ENCODE assay signal across 12 cellular contexts in the genomic region with DNA sequence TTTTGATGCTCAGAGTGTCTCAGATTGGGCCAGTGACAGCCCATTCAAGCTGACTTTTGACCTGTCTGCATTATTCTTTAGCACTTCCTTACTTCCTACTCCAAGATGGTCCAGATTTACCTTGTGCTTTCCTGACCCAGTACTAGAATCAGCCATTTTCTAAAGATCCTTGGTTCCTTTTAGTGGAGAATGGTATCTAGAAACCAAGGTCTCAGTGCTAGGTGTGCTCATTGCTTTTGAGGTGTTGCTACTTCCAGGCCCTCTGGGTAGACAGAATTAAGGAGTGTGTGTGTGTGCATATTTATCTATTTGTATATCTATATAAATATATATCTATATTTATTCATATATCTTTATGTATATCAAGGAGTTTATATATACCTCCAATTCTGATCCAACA.
DNase-seq lines count a peak whose midpoint lies in the region; ATAC-seq and TF ChIP-seq lines count a peak whose summit lies in the region.
"Had no signal": no experiment of that assay in that cellular context is flagged by ENCODE, and none has a peak within 500 bp of the region (broad histone marks: within the 10 kb centered on the region; RNA-seq: fewer than 3 reads in every experiment).

No MANE protein-coding gene starts in this region.

- no peak overlapping the region for H3K4me3 ChIP-seq in CD4-positive, CD25-positive, alpha-beta regulatory T cell (ENCODE audit: low read depth, low read length)
- H3K4me3 ChIP-seq in Caco-2 (ENCODE audit: low read depth, low read length) (no peak overlapping the region), breast epithelium (no peak overlapping the region)

- no peaks in the 10 kb centered on the region for H3K27me3 ChIP-seq in CD4-positive, CD25-positive, alpha-beta regulatory T cell (ENCODE audit: control insufficient read depth, insufficient read depth, low read length)
- no peaks in the 10 kb centered on the region for H3K27me3 ChIP-seq in Caco-2 (replicated peaks; ENCODE audit: control insufficient read depth, insufficient read depth, low read length)
- H3K27me3 ChIP-seq in breast epithelium, result no peaks in the 10 kb centered on the region

- intact Hi-C loops in Caco-2 (cut with micrococcal nuclease; ENCODE audit: unreplicated experiment), result loop anchor here (5.0 to 10.0 kb wide), 2 partner anchors 115 to 197 kb away; no protein-coding TSS in a partner anchor
- intact Hi-C loops in breast epithelium (cut with DNase I; ENCODE audit: low total_unique reads), result loop anchor here (10.0 kb wide), 1 partner anchor 1473 kb away; no protein-coding TSS in a partner anchor

- peaks cover 19% of the 10 kb centered on the region for H3K27me3 Mint-ChIP-seq in CD4-positive, CD25-positive, alpha-beta regulatory T cell
- peaks cover 6% of the 10 kb centered on the region for H3K27me3 Mint-ChIP-seq in Caco-2 (ENCODE audit: insufficient read depth, unreplicated experiment)
- H3K27me3 Mint-ChIP-seq in nephron progenitor cell (ENCODE audit: low read depth, poor library complexity), result peaks cover 14% of the 10 kb centered on the region

- H3K36me3 Mint-ChIP-seq in CD4-positive, CD25-positive, alpha-beta regulatory T cell, result peaks cover 4% of the 10 kb centered on the region
- H3K36me3 Mint-ChIP-seq in Caco-2 (ENCODE audit: insufficient read depth, unreplicated experiment), result peaks cover 23% of the 10 kb centered on the region
- peaks cover 8% of the 10 kb centered on the region for H3K36me3 Mint-ChIP-seq in nephron progenitor cell (ENCODE audit: low read depth)

- peaks cover 24 to 44% (median 33%) of the 10 kb centered on the region in 4 donors for H3K4me1 Mint-ChIP-seq in CD4-positive, CD25-positive, alpha-beta regulatory T cell
- H3K4me1 Mint-ChIP-seq in Caco-2 (ENCODE audit: low read depth, unreplicated experiment) (peaks cover 34% of the 10 kb centered on the region), nephron progenitor cell (peaks cover 19% of the 10 kb centered on the region)

- POLR2A ChIA-PET in Caco-2 (lab: Charles Lee), result no interaction called here

- no peaks in the 10 kb centered on the region for H3K36me3 ChIP-seq in CD4-positive, CD25-positive, alpha-beta regulatory T cell (ENCODE audit: control insufficient read depth, insufficient read depth, low read length)
- no peaks in the 10 kb centered on the region for H3K36me3 ChIP-seq in Caco-2 (ENCODE audit: control insufficient read depth, insufficient read depth, low read length)
- no peaks in the 10 kb centered on the region for H3K36me3 ChIP-seq in breast epithelium

- peaks cover 0 to 10% (median 0%) of the 10 kb centered on the region in 7 donors for H3K9me3 Mint-ChIP-seq in CD4-positive, CD25-positive, alpha-beta regulatory T cell
- H3K9me3 Mint-ChIP-seq in Caco-2 (ENCODE audit: unreplicated experiment) (no peaks in the 10 kb centered on the region), nephron progenitor cell (peaks cover 26% of the 10 kb centered on the region)

- ATAC-seq in CD4-positive, CD25-positive, alpha-beta regulatory T cell (ENCODE audit: low read depth in 2 of 2), result no peak

- no peak for TF ChIP-seq POLR2A in breast epithelium (IDR thresholded peaks at IDR 0.05)

- H3K4me1 ChIP-seq in CD4-positive, CD25-positive, alpha-beta regulatory T cell (ENCODE audit: control insufficient read depth, insufficient read depth, low read length, poor library complexity, severe bottlenecking), result peaks cover 21% of the 10 kb centered on the region
- H3K4me1 ChIP-seq in Caco-2 (peaks cover 7% of the 10 kb centered on the region), breast epithelium (peaks cover 0 to 4% of the 10 kb centered on the region in 2 donors)

- CTCF ChIA-PET in Caco-2 (lab: Charles Lee), result interaction anchor here (1.4 kb wide), 1 partner anchor 113 kb away, joined by 4 read pairs; no protein-coding TSS in a partner anchor

- no peaks in the 10 kb centered on the region for H3K9me3 ChIP-seq in CD4-positive, CD25-positive, alpha-beta regulatory T cell (ENCODE audit: control insufficient read depth in 2 of 2, low read length in 2 of 2)
- no peaks in the 10 kb centered on the region for H3K9me3 ChIP-seq in Caco-2
- no peaks in the 10 kb centered on the region for H3K9me3 ChIP-seq in breast epithelium

- BruUV-seq in Caco-2 (replicated peaks; lab: Mats Ljungman, UMichigan), result no TSS peak

- peak overlapping the region; percentile 36 for H3K27ac ChIP-seq in CD4-positive, CD25-positive, alpha-beta regulatory T cell (ENCODE audit: insufficient read depth, low read length, poor library complexity, severe bottlenecking)
- peak overlapping the region; percentile 58 to 95 for H3K27ac ChIP-seq in breast epithelium

- no peak for TF ChIP-seq CTCF in Caco-2 (IDR thresholded peaks at IDR 0.05; ENCODE audit: insufficient read depth in 1 of 2, low read depth in 1 of 2, low read length in 1 of 2, severe bottlenecking in 1 of 2, unreplicated experiment in 1 of 2)
- no peak for TF ChIP-seq CTCF in breast epithelium (IDR thresholded peaks at IDR 0.05)
- TF ChIP-seq CTCF in nephron progenitor cell (IDR thresholded peaks at IDR 0.05), result no peak

- H3K4me3 Mint-ChIP-seq in CD4-positive, CD25-positive, alpha-beta regulatory T cell, result peak overlapping the region; percentile 93 to 100 (median 98)
- H3K4me3 Mint-ChIP-seq in Caco-2 (ENCODE audit: unreplicated experiment) (peak overlapping the region; percentile 86), nephron progenitor cell (peak overlapping the region; percentile 89)

- DNase-seq in CD4-positive, CD25-positive, alpha-beta regulatory T cell, result no peak
- DNase-seq in Caco-2, result no peak
- DNase-seq in breast epithelium (ENCODE audit: low spot score in 2 of 2), result no peak
- no peak for DNase-seq in nephron progenitor cell
- no peak for DNase-seq in NCI-H2029 treated with DMSO at 0.1 percent for 48 hours (lab: John Stamatoyannopoulos, UW)
- DNase-seq in NCI-H82 (lab: John Stamatoyannopoulos, UW), result no peak
- DNase-seq in hypothalamus (lab: John Stamatoyannopoulos, UW), result no peak
- DNase-seq in NCI-H446 treated with DMSO at 0.1 percent for 48 hours (lab: John Stamatoyannopoulos, UW), result no peak
- DNase-seq: activated naive CD4-positive, alpha-beta T cell; endodermal cell; occipital lobe; stimulated activated naive CD4-positive, alpha-beta T cell treated with Interleukin-2 at 50 U/mL for 16 hours had no signal

- peak overlapping the region in 2 of 3 donors; percentile 87 to 99 for H3K27ac Mint-ChIP-seq in CD4-positive, CD25-positive, alpha-beta regulatory T cell
- H3K27ac Mint-ChIP-seq in Caco-2 (ENCODE audit: unreplicated experiment) (peak overlapping the region; percentile 90), nephron progenitor cell (no peak overlapping the region)
- H3K27ac Mint-ChIP-seq: endodermal cell had no signal
